25 cellular contexts compared by ENCODE assay signal in genomic region chr18:47436871-47437270, GRCh38.
"Had no signal": no experiment of that assay in that cellular context is flagged by ENCODE, and none has a peak within 500 bp of the region (broad histone marks: within the 10 kb centered on the region; RNA-seq: fewer than 3 reads in every experiment).

No MANE protein-coding gene starts in this region.

- H3K27ac ChIP-seq: ascending aorta, body of pancreas had no signal

- H3K27me3 ChIP-seq: ascending aorta, body of pancreas had no signal

- H3K36me3 ChIP-seq: ascending aorta had no signal

- DNase-seq: activated CD4-positive, alpha-beta T cell treated with anti-CD3 and anti-CD28 coated beads for 48 hours; activated CD4-positive, alpha-beta T cell treated with anti-CD3 and anti-CD28 coated beads, Interleukin-2, amount 50 U/mL, for 48 hours; activated CD4-positive, CD25-positive, alpha-beta regulatory T cell treated with anti-CD3 and anti-CD28 coated beads, Interleukin-2, amount 50 U/mL, for 72 hours; activated CD8-positive, alpha-beta memory T cell treated with anti-CD3 and anti-CD28 coated beads, Interleukin-2, amount 10 ng/mL, durations not matched to agents 7 days and 5 days; activated effector memory CD4-positive, alpha-beta T cell treated with anti-CD3 and anti-CD28 coated beads, Interleukin-2, amount 50 U/mL, for 16 hours; activated naive CD4-positive, alpha-beta T cell treated with Interleukin-2 at 50 U/mL for 16 hours; activated naive CD8-positive, alpha-beta T cell treated with anti-CD3 and anti-CD28 coated beads, Interleukin-2, amount 50 U/mL, for 24 hours; activated T-cell treated with anti-CD3 and anti-CD28 coated beads, Interleukin-2, amount 50 U/mL, for 24 hours; amniotic stem cell; body of pancreas; central memory CD4-positive, alpha-beta T cell; Karpas-422; MM.1S; NCI-H1105; NCI-H1436; NCI-H1694 treated with DMSO at 0.1 percent for 48 hours; NCI-H2081; NCI-H524; PC-3; SHP77 treated with DMSO at 0.1 percent for 48 hours had no signal

- ATAC-seq: activated CD8-positive, alpha-beta memory T cell treated with anti-CD3 and anti-CD28 coated beads, Interleukin-2, amount 10 ng/mL, durations not matched to agents 7 days and 5 days; activated naive CD4-positive, alpha-beta T cell treated with anti-CD3 and anti-CD28 coated beads, Interleukin-2, amount 50 U/mL, for 72 hours; activated naive CD8-positive, alpha-beta T cell treated with anti-CD3 and anti-CD28 coated beads, Interleukin-2, amount 50 U/mL, for 24 hours; body of pancreas; PC-3; WTC11 had no signal

- FAIRE-seq: bronchial epithelial cell, RCC 7860 had no signal

- H3K4me3 ChIP-seq: ascending aorta, body of pancreas had no signal

- H3K4me1 ChIP-seq: ascending aorta, body of pancreas had no signal

- H3K9me3 ChIP-seq: ascending aorta, body of pancreas had no signal
